ENCODE assay signal across 1 cellular context in the genomic region with DNA sequence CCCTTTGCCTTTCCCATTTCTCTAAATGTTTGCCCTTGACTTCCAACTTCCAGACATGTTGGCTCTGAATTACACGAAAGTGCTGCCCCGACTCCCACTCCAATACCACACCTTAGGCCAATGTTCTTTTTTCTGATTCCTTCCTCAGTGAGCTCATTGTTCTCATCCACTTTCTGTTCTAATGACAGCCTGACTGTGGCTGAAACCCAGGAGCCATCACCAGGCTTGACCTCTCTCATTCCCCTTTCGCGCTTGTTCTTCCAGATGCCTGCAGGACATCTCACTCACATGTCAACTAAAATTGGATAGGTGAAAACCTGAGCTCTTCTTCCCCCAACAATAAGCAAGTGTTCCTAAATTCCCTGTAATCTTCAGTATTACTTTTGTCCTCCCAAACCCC.
TF ChIP-seq lines count a peak whose summit lies in the region.

No MANE protein-coding gene starts in this region.

TF ChIP-seq in WTC11, 78 proteins besides CTCF, POLR2A, EP300 and RAD21 (continued from another document):
- TF ChIP-seq, protein P1, sequence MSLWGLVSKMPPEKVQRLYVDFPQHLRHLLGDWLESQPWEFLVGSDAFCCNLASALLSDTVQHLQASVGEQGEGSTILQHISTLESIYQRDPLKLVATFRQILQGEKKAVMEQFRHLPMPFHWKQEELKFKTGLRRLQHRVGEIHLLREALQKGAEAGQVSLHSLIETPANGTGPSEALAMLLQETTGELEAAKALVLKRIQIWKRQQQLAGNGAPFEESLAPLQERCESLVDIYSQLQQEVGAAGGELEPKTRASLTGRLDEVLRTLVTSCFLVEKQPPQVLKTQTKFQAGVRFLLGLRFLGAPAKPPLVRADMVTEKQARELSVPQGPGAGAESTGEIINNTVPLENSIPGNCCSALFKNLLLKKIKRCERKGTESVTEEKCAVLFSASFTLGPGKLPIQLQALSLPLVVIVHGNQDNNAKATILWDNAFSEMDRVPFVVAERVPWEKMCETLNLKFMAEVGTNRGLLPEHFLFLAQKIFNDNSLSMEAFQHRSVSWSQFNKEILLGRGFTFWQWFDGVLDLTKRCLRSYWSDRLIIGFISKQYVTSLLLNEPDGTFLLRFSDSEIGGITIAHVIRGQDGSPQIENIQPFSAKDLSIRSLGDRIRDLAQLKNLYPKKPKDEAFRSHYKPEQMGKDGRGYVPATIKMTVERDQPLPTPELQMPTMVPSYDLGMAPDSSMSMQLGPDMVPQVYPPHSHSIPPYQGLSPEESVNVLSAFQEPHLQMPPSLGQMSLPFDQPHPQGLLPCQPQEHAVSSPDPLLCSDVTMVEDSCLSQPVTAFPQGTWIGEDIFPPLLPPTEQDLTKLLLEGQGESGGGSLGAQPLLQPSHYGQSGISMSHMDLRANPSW (CRISPR knock-in tag; conservative IDR thresholded peaks at IDR 0.05; ENCODE audit: low read depth) = no peak
- TF ChIP-seq FOXP1 (CRISPR knock-in tag; IDR thresholded peaks at IDR 0.05; ENCODE audit: borderline replicate concordance) = no peak
- TF ChIP-seq MXD4 (CRISPR knock-in tag; IDR thresholded peaks at IDR 0.05; ENCODE audit: borderline replicate concordance) = no peak
- no peak for TF ChIP-seq SP1 (CRISPR knock-in tag; conservative IDR thresholded peaks at IDR 0.05)
TF ChIP-seq in WTC11: peak in this region for 0.
